In the genomic region with DNA sequence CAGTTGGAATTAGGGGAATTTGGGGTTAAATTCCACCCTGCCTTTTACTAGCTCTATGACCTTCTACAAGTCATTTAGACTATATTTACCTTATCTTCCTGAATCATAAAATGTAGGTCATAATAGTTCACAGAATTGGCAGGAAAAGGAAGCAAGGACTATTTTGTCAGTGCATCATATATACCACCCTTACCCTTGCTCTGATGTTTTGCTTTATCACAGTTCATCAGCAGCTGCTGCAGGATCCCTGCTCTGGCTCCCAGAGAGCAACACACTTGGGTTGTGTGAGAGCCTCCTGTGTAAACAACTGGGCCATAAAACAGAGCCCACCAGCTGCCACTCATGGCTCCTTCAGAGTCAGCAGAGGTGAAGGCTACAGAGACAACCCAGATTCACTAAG, we compare ENCODE assay signal across 20 cellular contexts.
A peak's percentile ranks its signal among the peaks of the same experiment; 100 is the strongest.
DNase-seq lines count a peak whose midpoint lies in the region; ATAC-seq, FAIRE-seq and TF ChIP-seq lines count a peak whose summit lies in the region.
"Had no signal": no experiment of that assay in that cellular context is flagged by ENCODE, and none has a peak within 500 bp of the region (broad histone marks: within the 10 kb centered on the region; RNA-seq: fewer than 3 reads in every experiment).

No MANE protein-coding gene starts in this region.

- no peak for FAIRE-seq in HepG2 (lab: Jason Lieb, UNC)

- no peaks in the 10 kb centered on the region for H3K4me1 ChIP-seq in HepG2 (ENCODE audit: insufficient read depth, low read length)
- H3K4me1 ChIP-seq: suprapubic skin had no signal

- DNase-seq in ELF-1 (ENCODE audit: low read depth, low spot score) (peak; percentile 34), NCI-H146 (lab: John Stamatoyannopoulos, UW) (peak; percentile 74), SK-N-DZ (ENCODE audit: low spot score) (peak; percentile 81), nephron progenitor cell (peak; percentile 32), NCI-H2107 (lab: John Stamatoyannopoulos, UW) (no peak), progenitor cell of endocrine pancreas (ENCODE audit: low spot score, unreplicated experiment) (no peak), HepG2 (ENCODE audit: low spot score) (no peak)
- DNase-seq: effector memory CD4-positive, alpha-beta T cell; hypothalamus; NCI-H1048; NK-92 treated with Interleukin-12 subunit alpha and Interleukin-12 subunit beta, amount 100 ng/mL, for 24 hours; occipital lobe; stimulated activated CD4-positive, alpha-beta T cell treated with anti-CD3 and anti-CD28 coated beads, Interleukin-4, amount 100 ng/mL, for 24 hours; stimulated activated CD8-positive, alpha-beta memory T cell treated with anti-CD3 and anti-CD28 coated beads, Interleukin-4, amount 100 ng/mL, for 48 hours; T-helper 17 cell had no signal

- no peaks in the 10 kb centered on the region for H4K20me1 ChIP-seq in HepG2 (ENCODE audit: insufficient read depth, low read length)

- ATAC-seq in HepG2 = no peak
- ATAC-seq: sciatic nerve, T-helper 17 cell had no signal

- H3K9me3 Mint-ChIP-seq in nephron progenitor cell (peaks cover 25% of the 10 kb centered on the region), progenitor cell of endocrine pancreas (ENCODE audit: low read depth) (no peaks in the 10 kb centered on the region)
- H3K9me3 Mint-ChIP-seq: activated T-helper 1 cell treated with anti-CD3 and anti-CD28 coated beads, Interleukin-12 subunit alpha, Interleukin-12 subunit beta, Interleukin-2, Interleukin-4 antibody, amounts not matched to agents 30 ng/mL and 10 ng/mL and 1 ng/mL, durations not matched to agents 14 hours and 24 hours and 36 hours had no signal

- in situ Hi-C loops in HepG2 (cut with HindIII; ENCODE audit: extremely low pct_ligation_motif_present, low pct_unique_long_range_greater_than_20kb) = no loop called here

- no peak overlapping the region for H3K4me2 ChIP-seq in HepG2 (ENCODE audit: low read depth, low read length)

- POLR2A ChIA-PET in HepG2 (lab: Yijun Ruan, JAX) = no interaction called here

- H3K9ac ChIP-seq in HepG2 (ENCODE audit: insufficient read depth, low read depth, low read length) = no peak overlapping the region

- no TSS peak for BruUV-seq in HepG2 (replicated peaks; lab: Mats Ljungman, UMichigan)

- H3K27me3 Mint-ChIP-seq in nephron progenitor cell (ENCODE audit: low read depth, poor library complexity) = peaks cover 3% of the 10 kb centered on the region
- H3K27me3 Mint-ChIP-seq in progenitor cell of endocrine pancreas = no peaks in the 10 kb centered on the region
- H3K27me3 Mint-ChIP-seq: B cell, T-helper 17 cell had no signal

- H3K79me2 ChIP-seq in HepG2 (ENCODE audit: insufficient read depth, low read length) = no peaks in the 10 kb centered on the region

- intact Hi-C loops in HepG2 (cut with micrococcal nuclease; ENCODE audit: unreplicated experiment) = no loop called here

- H3K27ac Mint-ChIP-seq in nephron progenitor cell (peak overlapping the region; percentile 97), progenitor cell of endocrine pancreas (no peak overlapping the region)
- H3K27ac Mint-ChIP-seq: activated T-helper 1 cell treated with anti-CD3 and anti-CD28 coated beads, Interleukin-12 subunit alpha, Interleukin-12 subunit beta, Interleukin-2, Interleukin-4 antibody, amounts not matched to agents 30 ng/mL and 10 ng/mL and 1 ng/mL, durations not matched to agents 14 hours and 24 hours and 36 hours; B cell; T-helper 17 cell had no signal

- no peak for TF ChIP-seq CTCF in nephron progenitor cell (IDR thresholded peaks at IDR 0.05)
- no peak for TF ChIP-seq CTCF in progenitor cell of endocrine pancreas (IDR thresholded peaks at IDR 0.05; ENCODE audit: unreplicated experiment)
- no peak for TF ChIP-seq CTCF in HepG2 (CRISPR knock-in tag; IDR thresholded peaks at IDR 0.05)

- H3K36me3 Mint-ChIP-seq in nephron progenitor cell (ENCODE audit: low read depth) (peaks cover 14% of the 10 kb centered on the region), progenitor cell of endocrine pancreas (ENCODE audit: insufficient read depth) (no peaks in the 10 kb centered on the region)

- H3K36me3 ChIP-seq in HepG2 (replicated peaks in 1 of 2; ENCODE audit: control insufficient read depth in 1 of 2, insufficient read depth in 2 of 2, low read length in 2 of 2) = no peaks in the 10 kb centered on the region
- H3K36me3 ChIP-seq: suprapubic skin had no signal

- H3K4me1 Mint-ChIP-seq in nephron progenitor cell (peaks cover 45% of the 10 kb centered on the region), progenitor cell of endocrine pancreas (ENCODE audit: low read depth) (peaks cover 1% of the 10 kb centered on the region)
- H3K4me1 Mint-ChIP-seq: B cell, T-helper 17 cell had no signal

- H2AFZ ChIP-seq in HepG2 (ENCODE audit: low read length) = no peak overlapping the region

- TF ChIP-seq RAD21 in HepG2 (CRISPR knock-in tag; IDR thresholded peaks at IDR 0.05) = no peak

- CTCF ChIA-PET in HepG2 (lab: Yijun Ruan, JAX; ENCODE audit: low intra/inter-chr PET ratio, low total read pairs) = no interaction called here

- no peak for TF ChIP-seq POLR2A in HepG2 (IDR thresholded peaks at IDR 0.05; ENCODE audit: insufficient read depth in 1 of 2, low read depth in 2 of 2, low read length in 2 of 2)

- peaks cover 26% of the 10 kb centered on the region for H3K9me3 ChIP-seq in HepG2 (ENCODE audit: low read length)
- H3K9me3 ChIP-seq: suprapubic skin had no signal

- H3K4me3 ChIP-seq in HepG2 (replicated peaks in 1 of 3; ENCODE audit: insufficient read depth in 1 of 3, low read depth in 2 of 3, low read length in 3 of 3) = no peak overlapping the region
- H3K4me3 ChIP-seq: suprapubic skin had no signal

- H3K27me3 ChIP-seq in HepG2 (ENCODE audit: control insufficient read depth in 1 of 2, insufficient read depth in 2 of 2, low read length in 2 of 2) = no peaks in the 10 kb centered on the region
- H3K27me3 ChIP-seq: suprapubic skin had no signal

- TF ChIP-seq EP300 in HepG2 (IDR thresholded peaks at IDR 0.05; ENCODE audit: low read depth in 2 of 2, low read length in 2 of 2) (no peak), HepG2 (CRISPR knock-in tag; IDR thresholded peaks at IDR 0.05; ENCODE audit: borderline replicate concordance) (no peak)

- H3K27ac ChIP-seq in HepG2 (ENCODE audit: extremely low read length, insufficient read depth, low read length) = no peak overlapping the region
- H3K27ac ChIP-seq: RWPE1, suprapubic skin had no signal

- H3K4me3 Mint-ChIP-seq in nephron progenitor cell = peak overlapping the region; percentile 6
- H3K4me3 Mint-ChIP-seq in progenitor cell of endocrine pancreas (ENCODE audit: low read depth) = no peak overlapping the region
- H3K4me3 Mint-ChIP-seq: activated T-helper 1 cell treated with anti-CD3 and anti-CD28 coated beads, Interleukin-12 subunit alpha, Interleukin-12 subunit beta, Interleukin-2, Interleukin-4 antibody, amounts not matched to agents 30 ng/mL and 10 ng/mL and 1 ng/mL, durations not matched to agents 14 hours and 24 hours and 36 hours; B cell; T-helper 17 cell had no signal

TF ChIP-seq in HepG2, 621 proteins besides CTCF, POLR2A, EP300 and RAD21 (continues in another document):
- TF ChIP-seq ERF (CRISPR knock-in tag; IDR thresholded peaks at IDR 0.05) (no peak), NFYC (CRISPR knock-in tag; IDR thresholded peaks at IDR 0.05) (no peak), ZSCAN20 (CRISPR knock-in tag; IDR thresholded peaks at IDR 0.05; ENCODE audit: borderline replicate concordance) (no peak), ZC3H13 (CRISPR knock-in tag; IDR thresholded peaks at IDR 0.05) (no peak), ZMYM4 (CRISPR knock-in tag; IDR thresholded peaks at IDR 0.05) (no peak), ZNF556 (CRISPR knock-in tag; IDR thresholded peaks at IDR 0.05; ENCODE audit: borderline replicate concordance) (no peak), ZNF232 (CRISPR knock-in tag; IDR thresholded peaks at IDR 0.05; ENCODE audit: borderline replicate concordance) (no peak), TBL1XR1 (IDR thresholded peaks at IDR 0.05; ENCODE audit: borderline replicate concordance, low read length, partially characterized antibody) (no peak), BRCA1 (CRISPR knock-in tag; IDR thresholded peaks at IDR 0.05) (no peak), BORCS8-MEF2B (CRISPR knock-in tag; IDR thresholded peaks at IDR 0.05) (no peak)
- TF ChIP-seq, protein P1, sequence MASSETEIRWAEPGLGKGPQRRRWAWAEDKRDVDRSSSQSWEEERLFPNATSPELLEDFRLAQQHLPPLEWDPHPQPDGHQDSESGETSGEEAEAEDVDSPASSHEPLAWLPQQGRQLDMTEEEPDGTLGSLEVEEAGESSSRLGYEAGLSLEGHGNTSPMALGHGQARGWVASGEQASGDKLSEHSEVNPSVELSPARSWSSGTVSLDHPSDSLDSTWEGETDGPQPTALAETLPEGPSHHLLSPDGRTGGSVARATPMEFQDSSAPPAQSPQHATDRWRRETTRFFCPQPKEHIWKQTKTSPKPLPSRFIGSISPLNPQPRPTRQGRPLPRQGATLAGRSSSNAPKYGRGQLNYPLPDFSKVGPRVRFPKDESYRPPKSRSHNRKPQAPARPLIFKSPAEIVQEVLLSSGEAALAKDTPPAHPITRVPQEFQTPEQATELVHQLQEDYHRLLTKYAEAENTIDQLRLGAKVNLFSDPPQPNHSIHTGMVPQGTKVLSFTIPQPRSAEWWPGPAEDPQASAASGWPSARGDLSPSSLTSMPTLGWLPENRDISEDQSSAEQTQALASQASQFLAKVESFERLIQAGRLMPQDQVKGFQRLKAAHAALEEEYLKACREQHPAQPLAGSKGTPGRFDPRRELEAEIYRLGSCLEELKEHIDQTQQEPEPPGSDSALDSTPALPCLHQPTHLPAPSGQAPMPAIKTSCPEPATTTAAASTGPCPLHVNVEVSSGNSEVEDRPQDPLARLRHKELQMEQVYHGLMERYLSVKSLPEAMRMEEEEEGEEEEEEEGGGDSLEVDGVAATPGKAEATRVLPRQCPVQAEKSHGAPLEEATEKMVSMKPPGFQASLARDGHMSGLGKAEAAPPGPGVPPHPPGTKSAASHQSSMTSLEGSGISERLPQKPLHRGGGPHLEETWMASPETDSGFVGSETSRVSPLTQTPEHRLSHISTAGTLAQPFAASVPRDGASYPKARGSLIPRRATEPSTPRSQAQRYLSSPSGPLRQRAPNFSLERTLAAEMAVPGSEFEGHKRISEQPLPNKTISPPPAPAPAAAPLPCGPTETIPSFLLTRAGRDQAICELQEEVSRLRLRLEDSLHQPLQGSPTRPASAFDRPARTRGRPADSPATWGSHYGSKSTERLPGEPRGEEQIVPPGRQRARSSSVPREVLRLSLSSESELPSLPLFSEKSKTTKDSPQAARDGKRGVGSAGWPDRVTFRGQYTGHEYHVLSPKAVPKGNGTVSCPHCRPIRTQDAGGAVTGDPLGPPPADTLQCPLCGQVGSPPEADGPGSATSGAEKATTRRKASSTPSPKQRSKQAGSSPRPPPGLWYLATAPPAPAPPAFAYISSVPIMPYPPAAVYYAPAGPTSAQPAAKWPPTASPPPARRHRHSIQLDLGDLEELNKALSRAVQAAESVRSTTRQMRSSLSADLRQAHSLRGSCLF (CRISPR knock-in tag; IDR thresholded peaks at IDR 0.05; ENCODE audit: borderline replicate concordance) = no peak

Comparison
In these comparisons a context has a peak if more than half of its experiments do, and no peak if none do; other contexts are left out.
1. DNase-seq: peak in ELF-1 (single experiment), NCI-H146 (single experiment), SK-N-DZ (single experiment) and nephron progenitor cell (single experiment); none in NCI-H2107 (single experiment), progenitor cell of endocrine pancreas (single experiment) and HepG2 (single experiment).